In the genomic region with DNA sequence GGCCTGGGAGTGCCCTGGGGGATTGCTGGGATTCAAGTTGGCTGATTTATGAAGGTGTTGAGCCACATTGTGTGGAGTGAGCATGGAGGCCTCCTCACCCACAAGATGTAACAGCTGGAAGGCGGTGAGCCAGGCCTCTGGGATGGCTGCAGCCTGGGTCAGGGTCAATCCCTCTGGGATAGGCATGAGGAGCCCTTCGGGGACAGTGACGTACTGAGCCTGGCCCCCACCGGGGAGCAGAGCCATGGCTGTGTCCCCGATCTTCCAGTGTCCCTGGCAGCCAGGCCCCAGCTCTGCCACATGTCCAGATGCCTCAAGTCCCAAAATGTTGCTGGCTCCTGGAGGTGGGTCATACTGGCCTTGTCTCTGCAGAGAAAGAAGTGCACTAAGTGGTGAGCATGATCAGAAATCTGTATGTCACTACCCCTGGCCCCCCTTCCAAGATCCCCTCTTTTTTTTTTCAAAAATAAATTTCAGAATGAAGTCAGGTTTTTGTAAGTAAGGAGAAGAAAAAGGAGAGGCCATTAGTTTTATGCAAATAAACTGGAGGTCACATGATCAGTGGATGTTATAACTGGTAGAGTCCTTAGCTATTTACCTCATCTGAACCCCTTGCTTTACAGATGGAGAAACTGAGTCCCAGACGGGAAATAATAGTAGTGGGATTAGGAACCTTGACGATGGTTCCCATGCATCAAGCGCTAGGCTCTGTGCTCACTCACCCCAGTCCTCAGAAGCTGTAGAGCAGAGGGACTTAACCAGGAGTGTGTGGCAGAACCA, we compare ENCODE assay signal across 9 cellular contexts. TPM values are rescaled to one million over a fixed set of nuclear protein-coding genes. Genes with fewer than 3 reads are reported as not detected.
A peak's percentile ranks its signal among the peaks of the same experiment; 100 is the strongest.
DNase-seq lines count a peak whose midpoint lies in the region; ATAC-seq and TF ChIP-seq lines count a peak whose summit lies in the region.
"Had no signal": no experiment of that assay in that cellular context is flagged by ENCODE, and none has a peak within 500 bp of the region (broad histone marks: within the 10 kb centered on the region; RNA-seq: fewer than 3 reads in every experiment).

No MANE protein-coding gene starts in this region.

- peak overlapping the region; percentile 92 to 100 (median 96) for H3K4me3 Mint-ChIP-seq in IgD-negative memory B cell
- H3K4me3 Mint-ChIP-seq in central memory CD8-positive, alpha-beta T cell, result peak overlapping the region; percentile 81

- POLR2A ChIA-PET in AG04449 (lab: Yijun Ruan, JAX), result interaction anchor here (1.1 to 2.3 kb wide), 7 partner anchors 23 to 277 kb away, joined by 3 to 26 read pairs (median 5); a partner anchor contains a TSS

- H3K36me3 ChIP-seq in mucosa of stomach (ENCODE audit: control insufficient read depth, insufficient read depth, low read length), result no peaks in the 10 kb centered on the region

- H3K4me3 ChIP-seq in AG04449 (ENCODE audit: low read depth, low read length), result peak overlapping the region; percentile 82
- H3K4me3 ChIP-seq in mucosa of stomach (ENCODE audit: low read length), result peak overlapping the region; percentile 66

- H3K4me1 ChIP-seq in mucosa of stomach (ENCODE audit: control insufficient read depth, insufficient read depth, low read length), result peaks cover 20% of the 10 kb centered on the region

- peaks cover 9 to 17% (median 14%) of the 10 kb centered on the region in 3 donors for H3K4me1 Mint-ChIP-seq in IgD-negative memory B cell
- H3K4me1 Mint-ChIP-seq in central memory CD8-positive, alpha-beta T cell, result peaks cover 17% of the 10 kb centered on the region

- H3K27me3 Mint-ChIP-seq in IgD-negative memory B cell, result no peaks in the 10 kb centered on the region
- no peaks in the 10 kb centered on the region for H3K27me3 Mint-ChIP-seq in central memory CD8-positive, alpha-beta T cell

- H3K27ac Mint-ChIP-seq in IgD-negative memory B cell, result peak overlapping the region; percentile 89 to 95 (median 93)
- H3K27ac Mint-ChIP-seq in central memory CD8-positive, alpha-beta T cell (ENCODE audit: low read depth), result no peak overlapping the region

- H3K36me3 Mint-ChIP-seq in IgD-negative memory B cell, result peaks cover 7% of the 10 kb centered on the region
- H3K36me3 Mint-ChIP-seq in central memory CD8-positive, alpha-beta T cell (ENCODE audit: insufficient read depth), result peaks cover 10% of the 10 kb centered on the region

- TF ChIP-seq CTCF in AG04449 (IDR thresholded peaks at IDR 0.05; ENCODE audit: insufficient read depth, low read length, missing control alignments), result no peak

- no peak for ATAC-seq in central memory CD8-positive, alpha-beta T cell (replicated peaks; ENCODE audit: extremely low read depth, poor library complexity, severe bottlenecking)
- no peak for ATAC-seq in GM18511 (IDR thresholded peaks at IDR 0.05; ENCODE audit: unreplicated experiment)

- H3K27me3 ChIP-seq in mucosa of stomach (ENCODE audit: control insufficient read depth, insufficient read depth, low read length), result no peaks in the 10 kb centered on the region

- H3K9me3 Mint-ChIP-seq in IgD-negative memory B cell, result no peaks in the 10 kb centered on the region
- no peaks in the 10 kb centered on the region for H3K9me3 Mint-ChIP-seq in central memory CD8-positive, alpha-beta T cell

- peak overlapping the region; percentile 87 for H3K9ac ChIP-seq in mucosa of stomach (ENCODE audit: low read length)

- CTCF ChIA-PET in AG04449 (lab: Yijun Ruan, JAX), result interaction anchor here (0.7 to 3.9 kb wide), 26 partner anchors 9 to 745 kb away, joined by 3 to 54 read pairs (median 4); a partner anchor contains a TSS

- no peaks in the 10 kb centered on the region for H3K9me3 ChIP-seq in mucosa of stomach (ENCODE audit: control insufficient read depth, low read length)

- DNase-seq in AG04449 (ENCODE audit: low read depth, low spot score) (no peak), cerebellar cortex (ENCODE audit: low spot score) (no peak), putamen (ENCODE audit: low spot score) (no peak), CD1c-positive myeloid dendritic cell (ENCODE audit: extremely low spot score) (no peak)
- DNase-seq in central memory CD8-positive, alpha-beta T cell (ENCODE audit: low spot score in 2 of 2), result no peak
- DNase-seq: stimulated activated CD4-positive, alpha-beta T cell treated with anti-CD3 and anti-CD28 coated beads, Interleukin-12 subunit alpha, Interleukin-12 subunit beta, amount 100 ng/mL, for 4 hours had no signal

RNA-seq across cellular contexts. Expression of a gene that starts 1.7 kb away (rescaled TPM):
- 4.1 TPM for polyA plus RNA-seq in IgD-negative memory B cell

RNA-seq across cellular contexts. Expression of a gene that starts 6.9 kb away (rescaled TPM):
- 171 TPM for polyA plus RNA-seq in IgD-negative memory B cell

RNA-seq across cellular contexts. Expression of a gene that starts 33.4 kb away (rescaled TPM):
- polyA plus RNA-seq in IgD-negative memory B cell, result 3.9 TPM

RNA-seq across cellular contexts. Expression of a gene that starts 35.8 kb away (rescaled TPM):
- polyA plus RNA-seq in IgD-negative memory B cell, result 5.8 TPM

RNA-seq across cellular contexts. Expression of a gene that starts 40.2 kb away (rescaled TPM):
- polyA plus RNA-seq in IgD-negative memory B cell, result not detected
